ENCODE assay signal across 9 cellular contexts in the genomic region with DNA sequence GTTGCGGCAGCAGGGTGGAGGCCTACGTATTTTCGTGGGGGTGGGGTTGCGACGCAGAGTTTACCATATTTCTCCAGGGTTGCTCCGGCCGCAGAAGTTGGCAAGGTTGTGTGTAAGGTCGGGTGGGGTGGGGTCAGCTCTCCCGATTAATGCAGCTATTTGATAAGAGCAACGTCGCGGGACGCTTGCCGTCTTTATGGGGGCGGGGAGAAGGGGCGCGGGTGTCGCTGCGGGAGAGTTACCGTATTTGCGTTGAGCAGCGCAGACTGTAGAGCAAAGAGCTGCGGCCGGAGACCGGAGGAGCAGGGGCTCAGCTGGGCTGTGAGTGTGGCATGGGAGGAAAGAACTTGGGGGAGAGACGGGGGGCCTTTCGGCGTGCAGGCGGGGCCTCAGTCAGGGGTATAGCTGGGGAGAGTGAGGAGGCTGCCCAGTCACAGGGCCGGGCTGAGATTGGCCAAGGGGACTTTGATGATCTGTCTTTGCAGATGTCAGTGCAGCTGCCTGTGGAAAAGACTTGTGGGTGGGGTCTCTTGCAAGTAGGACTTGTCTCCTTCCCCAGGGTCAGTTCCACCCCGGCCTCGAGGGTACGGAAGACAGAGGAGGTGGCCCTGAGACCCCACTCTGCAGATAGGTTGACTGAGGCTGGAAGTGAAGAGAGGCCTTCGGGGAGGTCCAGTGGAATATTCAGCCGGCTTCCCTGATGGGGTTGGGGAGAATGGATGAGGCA. TPM values are rescaled to one million over a fixed set of nuclear protein-coding genes. Genes with fewer than 3 reads are reported as not detected.
DNase-seq lines count a peak whose midpoint lies in the region; ATAC-seq and TF ChIP-seq lines count a peak whose summit lies in the region.
"Had no signal": no experiment of that assay in that cellular context is flagged by ENCODE, and none has a peak within 500 bp of the region (broad histone marks: within the 10 kb centered on the region; RNA-seq: fewer than 3 reads in every experiment).

No MANE protein-coding gene starts in this region.

- H3K4me3 Mint-ChIP-seq in GM23338: peak overlapping the region; percentile 81
- H3K4me3 Mint-ChIP-seq in activated CD4-positive, alpha-beta T cell treated with anti-CD3 and anti-CD28 coated beads, Interleukin-2, amount 10 ng/mL, durations not matched to agents 7 days and 5 days: peak overlapping the region; percentile 94

- peak overlapping the region; percentile 36 for H3K9ac ChIP-seq in muscle layer of colon (ENCODE audit: low read length)

- H3K27me3 Mint-ChIP-seq in GM23338 (ENCODE audit: insufficient read depth, low read depth, poor library complexity): peaks cover 37% of the 10 kb centered on the region
- H3K27me3 Mint-ChIP-seq in activated CD4-positive, alpha-beta T cell treated with anti-CD3 and anti-CD28 coated beads, Interleukin-2, amount 10 ng/mL, durations not matched to agents 7 days and 5 days: no peaks in the 10 kb centered on the region

- ATAC-seq in GM23338: peak; percentile 20

- peaks cover 65% of the 10 kb centered on the region for H3K4me1 Mint-ChIP-seq in GM23338
- H3K4me1 Mint-ChIP-seq in activated CD4-positive, alpha-beta T cell treated with anti-CD3 and anti-CD28 coated beads, Interleukin-2, amount 10 ng/mL, durations not matched to agents 7 days and 5 days: peaks cover 38% of the 10 kb centered on the region

- peaks cover 5% of the 10 kb centered on the region; the same call in 1 of the 2 replicates for H3K36me3 ChIP-seq in GM23338 (ENCODE audit: insufficient read depth)
- no peaks in the 10 kb centered on the region for H3K36me3 ChIP-seq in muscle layer of colon (ENCODE audit: insufficient read depth, low read length)
- H3K36me3 ChIP-seq in tibial artery: peaks cover 0 to 28% (median 10%) of the 10 kb centered on the region in 3 donors

- CTCF ChIA-PET in AG04449 (lab: Yijun Ruan, JAX): interaction anchor here (0.5 to 6.0 kb wide), 9 partner anchors 9 to 1088 kb away, joined by 3 to 39 read pairs (median 3); a partner anchor contains a TSS
- CTCF ChIA-PET in activated CD4-positive, alpha-beta T cell treated with anti-CD3 and anti-CD28 coated beads, Interleukin-2, amount 10 ng/mL, durations not matched to agents 7 days and 5 days (lab: Charles Lee): interaction anchor here (0.6 to 3.3 kb wide), 16 partner anchors 9 to 310 kb away, joined by 3 to 16 read pairs (median 4); a partner anchor contains a TSS

- H3K4me1 ChIP-seq in GM23338 (ENCODE audit: insufficient read depth) (peaks cover 47% of the 10 kb centered on the region), muscle layer of colon (ENCODE audit: insufficient read depth, low read length) (peaks cover 28% of the 10 kb centered on the region), tibial artery (peaks cover 0 to 29% (median 23%) of the 10 kb centered on the region in 4 donors)

- H3K9me2 ChIP-seq in GM23338 (ENCODE audit: insufficient read depth): no peaks in the 10 kb centered on the region

- TF ChIP-seq CTCF in AG04449 (IDR thresholded peaks at IDR 0.05; ENCODE audit: insufficient read depth, low read length, missing control alignments): no peak
- TF ChIP-seq CTCF in GM23338 (conservative IDR thresholded peaks at IDR 0.05; ENCODE audit: low read depth in 2 of 2): no peak
- no peak for TF ChIP-seq CTCF in epithelial cell of esophagus (IDR thresholded peaks at IDR 0.05; ENCODE audit: insufficient read depth, low read depth, low read length, missing control alignments)
- no peak for TF ChIP-seq CTCF in tibial artery (IDR thresholded peaks at IDR 0.05)

- peaks cover 43% of the 10 kb centered on the region for H3F3A ChIP-seq in GM23338 (replicated peaks; ENCODE audit: low read depth)

- peaks cover 26% of the 10 kb centered on the region for H3K79me2 ChIP-seq in GM23338 (replicated peaks; ENCODE audit: insufficient read depth)

- POLR2A ChIA-PET in AG04449 (lab: Yijun Ruan, JAX): interaction anchor here (0.6 to 2.0 kb wide), 2 partner anchors 37 to 573 kb away, joined by 3 to 10 read pairs; a partner anchor contains a TSS
- POLR2A ChIA-PET in activated CD4-positive, alpha-beta T cell treated with anti-CD3 and anti-CD28 coated beads, Interleukin-2, amount 10 ng/mL, durations not matched to agents 7 days and 5 days (lab: Charles Lee): no interaction called here

- H3K27me3 ChIP-seq in GM23338 (ENCODE audit: insufficient read depth) (no peaks in the 10 kb centered on the region), muscle layer of colon (ENCODE audit: control insufficient read depth in 1 of 2, insufficient read depth in 2 of 2, low read length in 2 of 2) (no peaks in the 10 kb centered on the region), tibial artery (no peaks in the 10 kb centered on the region)

- no peak for DNase-seq in AG04449 (ENCODE audit: low read depth, low spot score)
- DNase-seq in GM23338 (ENCODE audit: low spot score): peak; percentile 78
- DNase-seq in activated CD4-positive, alpha-beta T cell treated with anti-CD3 and anti-CD28 coated beads, Interleukin-2, amount 10 ng/mL, durations not matched to agents 7 days and 5 days: peak; percentile 59
- DNase-seq in epithelial cell of esophagus (ENCODE audit: low read depth): no peak
- peak in 1 of 2 donors; percentile 44 for DNase-seq in tibial artery
- no peak for DNase-seq in T1000 (lab: John Stamatoyannopoulos, UW)
- no peak for DNase-seq in NCI-H2029 treated with DMSO at 0.1 percent for 48 hours (lab: John Stamatoyannopoulos, UW)

- H3K4me3 ChIP-seq in AG04449 (ENCODE audit: low read depth, low read length) (peak overlapping the region; percentile 68), GM23338 (peak overlapping the region; percentile 75), epithelial cell of esophagus (ENCODE audit: low read length) (peak overlapping the region; percentile 62), muscle layer of colon (ENCODE audit: low read depth in 1 of 2, low read length in 2 of 2) (peak overlapping the region; percentile 70 to 82), tibial artery (peak overlapping the region; percentile 74 to 93)

- peak overlapping the region; percentile 88 for H3K27ac Mint-ChIP-seq in GM23338
- peak overlapping the region; percentile 95 for H3K27ac Mint-ChIP-seq in activated CD4-positive, alpha-beta T cell treated with anti-CD3 and anti-CD28 coated beads, Interleukin-2, amount 10 ng/mL, durations not matched to agents 7 days and 5 days

- intact Hi-C loops in tibial artery (cut with DNase I; ENCODE audit: low total_unique reads): loop anchor here (2.0 to 10.0 kb wide), 2 partner anchors 37 to 631 kb away; a partner anchor contains a TSS

- peak overlapping the region; percentile 69 for H2AFZ ChIP-seq in GM23338

- H3K9me3 ChIP-seq in muscle layer of colon (ENCODE audit: low read length) (no peaks in the 10 kb centered on the region), tibial artery (no peaks in the 10 kb centered on the region)

- no peaks in the 10 kb centered on the region; the same call in 1 of the 2 replicates for H4K20me1 ChIP-seq in GM23338 (replicated peaks; ENCODE audit: insufficient read depth)

- H3K27ac ChIP-seq in GM23338 (ENCODE audit: low read depth) (peak overlapping the region; percentile 81; the same call in 1 of the 2 replicates), muscle layer of colon (ENCODE audit: low read depth, low read length) (peak overlapping the region; percentile 97), tibial artery (peak overlapping the region; percentile 97 to 98)

- peak overlapping the region; percentile 95 for H3K4me2 ChIP-seq in GM23338

- H3K36me3 Mint-ChIP-seq in GM23338 (ENCODE audit: low read depth): peaks cover 30% of the 10 kb centered on the region
- peaks cover 25% of the 10 kb centered on the region for H3K36me3 Mint-ChIP-seq in activated CD4-positive, alpha-beta T cell treated with anti-CD3 and anti-CD28 coated beads, Interleukin-2, amount 10 ng/mL, durations not matched to agents 7 days and 5 days (ENCODE audit: low read depth)

- H3K9me3 Mint-ChIP-seq in GM23338: no peaks in the 10 kb centered on the region
- H3K9me3 Mint-ChIP-seq in activated CD4-positive, alpha-beta T cell treated with anti-CD3 and anti-CD28 coated beads, Interleukin-2, amount 10 ng/mL, durations not matched to agents 7 days and 5 days: no peaks in the 10 kb centered on the region

TF ChIP-seq in GM23338, 12 proteins besides CTCF, POLR2A, EP300 and RAD21:
- no peak for TF ChIP-seq STAT1 (IDR thresholded peaks at IDR 0.05; ENCODE audit: unreplicated experiment)
TF ChIP-seq in GM23338: peak in this region for 0.

RNA-seq across cellular contexts. Expression of a gene that starts 26.6 kb away (rescaled TPM):
- 35.2 and 38.2 TPM in 2 replicates for total RNA-seq in GM23338 (2014; rRNA removed; shearing (Covaris generic))
- 4.5 and 6.7 TPM in 2 replicates for polyA plus RNA-seq in GM23338 (2016; fragmentation: Nextera tagmentation; extraction: Ambion mirVana)
- 1 to 10 TPM; 4.2 to 4.4 TPM for total RNA-seq in activated CD4-positive, alpha-beta T cell treated with anti-CD3 and anti-CD28 coated beads, Interleukin-2, amount 10 ng/mL, durations not matched to agents 7 days and 5 days

RNA-seq across cellular contexts. Expression of a gene that starts 37.1 kb away (rescaled TPM):
- total RNA-seq in GM23338 (2014; rRNA removed; shearing (Covaris generic)): 143 and 156 TPM in 2 replicates
- polyA plus RNA-seq in GM23338 (2016; fragmentation: Nextera tagmentation; extraction: Ambion mirVana): 29.2 and 29.8 TPM in 2 replicates
- 10 to 100 TPM; 45.1 to 54.6 TPM for total RNA-seq in activated CD4-positive, alpha-beta T cell treated with anti-CD3 and anti-CD28 coated beads, Interleukin-2, amount 10 ng/mL, durations not matched to agents 7 days and 5 days

RNA-seq across cellular contexts. Expression of a gene that starts 44.7 kb away (rescaled TPM):
- not detected in 2 replicates for total RNA-seq in GM23338 (2014; rRNA removed; shearing (Covaris generic))
- polyA plus RNA-seq in GM23338 (2016; fragmentation: Nextera tagmentation; extraction: Ambion mirVana): 0.06 TPM in 1 of 2 replicates, not detected in the other
- 10 to 100 TPM; 35.9 to 36.3 TPM for total RNA-seq in activated CD4-positive, alpha-beta T cell treated with anti-CD3 and anti-CD28 coated beads, Interleukin-2, amount 10 ng/mL, durations not matched to agents 7 days and 5 days
- total RNA-seq: myocyte had no signal

Comparison
In these comparisons a context has a peak if more than half of its experiments do, and no peak if none do; other contexts are left out.
1. DNase-seq: peak in GM23338 (single experiment) and activated CD4-positive, alpha-beta T cell treated with anti-CD3 and anti-CD28 coated beads, Interleukin-2, amount 10 ng/mL, durations not matched to agents 7 days and 5 days (single experiment); none in AG04449 (single experiment), epithelial cell of esophagus (single experiment), T1000 (single experiment) and NCI-H2029 treated with DMSO at 0.1 percent for 48 hours (single experiment).
2. RNA of a gene that starts 44.7 kb away (total RNA-seq): 35.9 to 36.3 TPM in activated CD4-positive, alpha-beta T cell treated with anti-CD3 and anti-CD28 coated beads, Interleukin-2, amount 10 ng/mL, durations not matched to agents 7 days and 5 days; not detected in GM23338; every median in the first group is over 10 times any median in the second.
3. Peak in every context shown above with its lines, with median percentiles within 50 percentile points of each other: H3K4me3 ChIP-seq and H3K27ac ChIP-seq.